Comparison of ENCODE assay signal across 8 cellular contexts in the genomic region with DNA sequence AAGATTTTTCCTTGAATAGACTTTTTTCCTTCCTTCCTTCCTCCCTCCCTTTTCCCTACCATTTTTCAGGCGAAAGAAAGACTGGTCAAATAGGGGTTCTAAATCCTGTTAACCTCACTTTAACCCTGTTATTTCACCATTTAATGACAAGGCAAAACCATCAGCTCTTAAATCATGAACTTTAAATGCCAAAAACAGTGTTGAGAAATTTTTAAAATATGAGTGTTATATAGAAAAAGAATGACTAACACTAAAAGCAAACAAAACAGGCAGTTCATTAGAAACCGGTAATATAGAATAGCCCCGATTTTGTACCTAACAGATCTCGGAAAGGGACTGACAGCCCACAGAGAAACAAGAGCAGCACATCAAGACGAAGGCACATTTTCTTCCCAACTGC. TPM values are rescaled to one million over a fixed set of nuclear protein-coding genes. Genes with fewer than 3 reads are reported as not detected.
A peak's percentile ranks its signal among the peaks of the same experiment; 100 is the strongest.
DNase-seq lines count a peak whose midpoint lies in the region; ATAC-seq and TF ChIP-seq lines count a peak whose summit lies in the region.

No MANE protein-coding gene starts in this region.

- H3K36me3 ChIP-seq in heart left ventricle = no peaks in the 10 kb centered on the region
- no peaks in the 10 kb centered on the region for H3K36me3 ChIP-seq in Peyer's patch

- H3K27me3 ChIP-seq in heart left ventricle (no peaks in the 10 kb centered on the region), Peyer's patch (no peaks in the 10 kb centered on the region)

- ATAC-seq in heart left ventricle = no peak
- peak in 1 of 2 donors; percentile 4 for ATAC-seq in stimulated activated naive B cell treated with anti-CD40 and anti-IgM and Interleukin-4, amounts not matched to agents 10 μg/mL and 1 μg/mL and 100 μg/mL, for 72 hours (replicated peaks)
- no peak for ATAC-seq in HG03196 (IDR thresholded peaks at IDR 0.05; ENCODE audit: unreplicated experiment)
- no peak for ATAC-seq in HG02642 (IDR thresholded peaks at IDR 0.05; ENCODE audit: poor library complexity, unreplicated experiment)

- peaks cover 44 to 67% of the 10 kb centered on the region in 2 donors for H3K4me1 Mint-ChIP-seq in stimulated activated naive B cell treated with anti-CD40 and anti-IgM and Interleukin-4, amounts not matched to agents 10 μg/mL and 1 μg/mL and 100 μg/mL, for 72 hours

- intact Hi-C loops in heart left ventricle (cut with DNase I) (loop anchor here in 6 of 10 donors (2.0 to 10.0 kb wide), 6 partner anchors 34 to 68 kb away; partner anchors contain the start of gene CEP85L (in 5 of the 6)), cardiac septum (cut with DNase I) (loop anchor here (2.0 kb wide), 1 partner anchor 58 kb away; the partner anchor contains the start of gene CEP85L)

- no peaks in the 10 kb centered on the region for H3K27me3 Mint-ChIP-seq in stimulated activated naive B cell treated with anti-CD40 and anti-IgM and Interleukin-4, amounts not matched to agents 10 μg/mL and 1 μg/mL and 100 μg/mL, for 72 hours

- peak overlapping the region; percentile 98 for H3K27ac Mint-ChIP-seq in stimulated activated naive B cell treated with anti-CD40 and anti-IgM and Interleukin-4, amounts not matched to agents 10 μg/mL and 1 μg/mL and 100 μg/mL, for 72 hours

- peak overlapping the region in 10 of 12 donors; percentile 5 to 58 (median 38) for H3K4me3 ChIP-seq in heart left ventricle
- H3K4me3 ChIP-seq in Peyer's patch = peak overlapping the region; percentile 37 to 53 (median 44)

- H3K27ac ChIP-seq in heart left ventricle (peak overlapping the region; percentile 14 to 87 (median 70)), Peyer's patch (peak overlapping the region; percentile 72 to 82 (median 78))

- H3K4me1 ChIP-seq in heart left ventricle = peaks cover 0 to 51% (median 23%) of the 10 kb centered on the region in 12 donors
- peaks cover 0 to 14% (median 0%) of the 10 kb centered on the region in 4 donors for H3K4me1 ChIP-seq in Peyer's patch

- H3K9me3 ChIP-seq in heart left ventricle (no peaks in the 10 kb centered on the region), Peyer's patch (no peaks in the 10 kb centered on the region)

- 32 to 43% (median 36%) methylated on average over 5 of the region's 5 CpGs for WGBS in heart left ventricle, 4 donors

- peaks cover 3 to 4% of the 10 kb centered on the region in 2 donors for H3K36me3 Mint-ChIP-seq in stimulated activated naive B cell treated with anti-CD40 and anti-IgM and Interleukin-4, amounts not matched to agents 10 μg/mL and 1 μg/mL and 100 μg/mL, for 72 hours

- TF ChIP-seq CTCF in heart left ventricle (IDR thresholded peaks at IDR 0.05) (no peak), Peyer's patch (IDR thresholded peaks at IDR 0.05) (no peak)

- TF ChIP-seq POLR2A in heart left ventricle (IDR thresholded peaks at IDR 0.05) = no peak
- no peak for TF ChIP-seq POLR2A in Peyer's patch (IDR thresholded peaks at IDR 0.05)

- peaks cover 2 to 4% of the 10 kb centered on the region in 2 donors for H3K9me3 Mint-ChIP-seq in stimulated activated naive B cell treated with anti-CD40 and anti-IgM and Interleukin-4, amounts not matched to agents 10 μg/mL and 1 μg/mL and 100 μg/mL, for 72 hours

- DNase-seq in heart left ventricle = no peak
- DNase-seq in cardiac septum (ENCODE audit: low spot score) = no peak
- no peak for DNase-seq in Peyer's patch
- DNase-seq in fibroblast of peridontal ligament (ENCODE audit: extremely low read depth) = peak; percentile 76
- no peak for DNase-seq in stimulated activated naive B cell treated with anti-CD40 and anti-IgM and Interleukin-4, amounts not matched to agents 10 μg/mL and 1 μg/mL and 100 μg/mL, for 72 hours
- no peak for DNase-seq in NCI-H1092 treated with DMSO at 0.1 percent for 48 hours (lab: John Stamatoyannopoulos, UW)

- H3K4me3 Mint-ChIP-seq in stimulated activated naive B cell treated with anti-CD40 and anti-IgM and Interleukin-4, amounts not matched to agents 10 μg/mL and 1 μg/mL and 100 μg/mL, for 72 hours = peak overlapping the region; percentile 99

RNA-seq across cellular contexts. Expression of gene CEP85L, which starts 57.3 kb away (rescaled TPM):
- total RNA-seq in heart left ventricle (10 to 100 TPM in 1 of 9 donors, 1 to 10 TPM in 8; 5.1 to 14.4 (median 7.6) TPM), cardiac septum (6.6 TPM), Peyer's patch (10 to 100 TPM in 1 of 4 donors, 1 to 10 TPM in 3; 3.2 to 22.3 (median 7.5) TPM)
- 1 to 10 TPM; 1.9 to 7.7 TPM for polyA plus RNA-seq in heart left ventricle
